ENCODE assay signal across 8 cellular contexts in genomic region chr1:19208710-19209438, GRCh38. TPM values are rescaled to one million over a fixed set of nuclear protein-coding genes. Genes with fewer than 3 reads are reported as not detected.
DNase-seq lines count a peak whose midpoint lies in the region; ATAC-seq, FAIRE-seq and TF ChIP-seq lines count a peak whose summit lies in the region.

No MANE protein-coding gene starts in this region.

- H3K4me1 Mint-ChIP-seq in GM23338 = peaks cover 18% of the 10 kb centered on the region

- H3K27me3 Mint-ChIP-seq in GM23338 (ENCODE audit: insufficient read depth, low read depth, poor library complexity) = peaks cover 7% of the 10 kb centered on the region

- peak overlapping the region; percentile 94 for H3K4me3 Mint-ChIP-seq in GM23338

- peaks cover 26% of the 10 kb centered on the region for H3K4me1 ChIP-seq in GM23338 (ENCODE audit: insufficient read depth)
- peaks cover 24% of the 10 kb centered on the region for H3K4me1 ChIP-seq in foreskin keratinocyte
- peaks cover 6 to 10% of the 10 kb centered on the region in 2 donors for H3K4me1 ChIP-seq in small intestine (ENCODE audit: control insufficient read depth in 2 of 2, insufficient read depth in 1 of 2, low read depth in 1 of 2, low read length in 1 of 2)

- no peaks in the 10 kb centered on the region for H3K27me3 ChIP-seq in GM23338 (ENCODE audit: insufficient read depth)
- no peaks in the 10 kb centered on the region for H3K27me3 ChIP-seq in foreskin keratinocyte
- no peaks in the 10 kb centered on the region for H3K27me3 ChIP-seq in small intestine (ENCODE audit: control insufficient read depth in 2 of 2, insufficient read depth in 2 of 2, low read length in 2 of 2)

- no peaks in the 10 kb centered on the region for H3K9me3 ChIP-seq in small intestine (ENCODE audit: control insufficient read depth, low read depth)

- H3F3A ChIP-seq in GM23338 (replicated peaks; ENCODE audit: low read depth) = peaks cover 11% of the 10 kb centered on the region

- peak overlapping the region; percentile 99 for H3K4me2 ChIP-seq in GM23338

- in situ Hi-C loops in KBM-7 (cut with MboI; ENCODE audit: low pct_unique_long_range_greater_than_20kb, low sequenced_read_pairs) = no loop called here

- H4K20me1 ChIP-seq in GM23338 (replicated peaks; ENCODE audit: insufficient read depth) = peaks cover 50% of the 10 kb centered on the region

- no peak overlapping the region for H2AFZ ChIP-seq in GM23338

- WGBS in small intestine, 3 donors = 16 to 18% (median 17%) methylated on average over 8 of the region's 8 CpGs

- H3K79me2 ChIP-seq in GM23338 (replicated peaks; ENCODE audit: insufficient read depth) = peaks cover 92% of the 10 kb centered on the region

- peak overlapping the region; percentile 99 for H3K27ac ChIP-seq in GM23338 (ENCODE audit: low read depth)
- peak overlapping the region; percentile 91 for H3K27ac ChIP-seq in VCaP
- H3K27ac ChIP-seq in foreskin keratinocyte = peak overlapping the region; percentile 71
- H3K27ac ChIP-seq in small intestine (ENCODE audit: low read depth in 1 of 2, low read length in 1 of 2) = peak overlapping the region in 1 of 2 donors; percentile 86

- no peak for DNase-seq in GM23338 (ENCODE audit: low spot score)
- peak; percentile 13 to 34 for DNase-seq in foreskin keratinocyte
- DNase-seq in small intestine = no peak
- DNase-seq in DMS 273 (lab: John Stamatoyannopoulos, UW; ENCODE audit: unreplicated experiment) = no peak
- DNase-seq in HuH-7 (ENCODE audit: low spot score) = no peak
- no peak for DNase-seq in KBM-7

- no peaks in the 10 kb centered on the region for H3K9me2 ChIP-seq in GM23338 (ENCODE audit: insufficient read depth)

- no peaks in the 10 kb centered on the region for H3K36me3 ChIP-seq in GM23338 (ENCODE audit: insufficient read depth)
- H3K36me3 ChIP-seq in small intestine (ENCODE audit: control insufficient read depth in 2 of 2, insufficient read depth in 2 of 2, low read length in 2 of 2) = peaks cover 0 to 1% of the 10 kb centered on the region in 2 donors

- H3K4me3 ChIP-seq in GM23338 (peak overlapping the region; percentile 98), small intestine (ENCODE audit: low read depth in 1 of 2, low read length in 2 of 2) (peak overlapping the region; percentile 17 to 96)

- H3K9me3 Mint-ChIP-seq in GM23338 = no peaks in the 10 kb centered on the region

- H3K36me3 Mint-ChIP-seq in GM23338 (ENCODE audit: low read depth) = peaks cover 3% of the 10 kb centered on the region

- no peak for FAIRE-seq in small intestine (lab: Jason Lieb, UNC)

- H3K27ac Mint-ChIP-seq in GM23338 = peak overlapping the region; percentile 98

- TF ChIP-seq CTCF in GM23338 (conservative IDR thresholded peaks at IDR 0.05; ENCODE audit: low read depth in 2 of 2) (no peak), VCaP (conservative IDR thresholded peaks at IDR 0.05) (no peak), foreskin keratinocyte (conservative IDR thresholded peaks at IDR 0.05) (no peak)

- ATAC-seq in GM23338 (no peak), foreskin keratinocyte (no peak), GM18873 (IDR thresholded peaks at IDR 0.05; ENCODE audit: low FRiP score, unreplicated experiment) (no peak)

TF ChIP-seq in GM23338, 12 proteins besides CTCF, POLR2A, EP300 and RAD21 (continues in another document):
- TF ChIP-seq NANOG (IDR thresholded peaks at IDR 0.05; ENCODE audit: borderline replicate concordance) (no peak), EZH2phosphoT487 (IDR thresholded peaks at IDR 0.05; ENCODE audit: unreplicated experiment) (no peak), JUNB (IDR thresholded peaks at IDR 0.05; ENCODE audit: unreplicated experiment) (no peak), CREB1 (CRISPR knock-in tag; IDR thresholded peaks at IDR 0.05; ENCODE audit: low read depth) (no peak), ZNF331 (CRISPR knock-in tag; IDR thresholded peaks at IDR 0.05; ENCODE audit: low read depth) (no peak), ETS1 (IDR thresholded peaks at IDR 0.05) (no peak), POLR2AphosphoS5 (IDR thresholded peaks at IDR 0.05; ENCODE audit: low read depth) (no peak), ZNF114 (CRISPR knock-in tag; IDR thresholded peaks at IDR 0.05) (no peak), ZNF462 (CRISPR knock-in tag; IDR thresholded peaks at IDR 0.05) (no peak)

RNA-seq across cellular contexts. Expression of gene UBR4, which starts 1.2 kb away (rescaled TPM):
- total RNA-seq in GM23338 (2014; rRNA removed; shearing (Covaris generic)) = 196 and 230 TPM in 2 replicates
- polyA plus RNA-seq in GM23338 (2016; fragmentation: Nextera tagmentation; extraction: Ambion mirVana) = 111 TPM in 2 replicates
- total RNA-seq in foreskin keratinocyte = 71.4 and 74.0 TPM in 2 replicates
- 46.3 and 49.1 TPM in 2 replicates for polyA plus RNA-seq in foreskin keratinocyte
- polyA plus RNA-seq in small intestine = 100 to 1,000 TPM in 2 of 3 donors, 10 to 100 TPM in 1; 85.9 to 275 (median 179) TPM

RNA-seq across cellular contexts. Expression of gene EMC1, which starts 42.5 kb away (rescaled TPM):
- 52.2 and 53.0 TPM in 2 replicates for total RNA-seq in GM23338 (2014; rRNA removed; shearing (Covaris generic))
- polyA plus RNA-seq in GM23338 (2016; fragmentation: Nextera tagmentation; extraction: Ambion mirVana) (17.6 and 18.4 TPM in 2 replicates), foreskin keratinocyte (28.8 and 31.1 TPM in 2 replicates), small intestine (10 to 100 TPM in 1 of 3 donors, 1 to 10 TPM in 2; 4.2 to 15.1 (median 10.0) TPM)
- total RNA-seq in foreskin keratinocyte = 59.6 TPM in 2 replicates

RNA-seq across cellular contexts. Expression of gene MRTO4, which starts 42.7 kb away (rescaled TPM):
- 47.1 and 54.2 TPM in 2 replicates for total RNA-seq in GM23338 (2014; rRNA removed; shearing (Covaris generic))
- polyA plus RNA-seq in GM23338 (2016; fragmentation: Nextera tagmentation; extraction: Ambion mirVana) = 77.3 and 88.5 TPM in 2 replicates
- 64.0 and 78.4 TPM in 2 replicates for total RNA-seq in foreskin keratinocyte
- polyA plus RNA-seq in foreskin keratinocyte = 78.4 and 89.5 TPM in 2 replicates
- 10 to 100 TPM in 2 of 3 donors, 1 to 10 TPM in 1; 7.6 to 40.3 (median 11.3) TPM for polyA plus RNA-seq in small intestine

Comparison
In these comparisons a context has a peak if more than half of its experiments do, and no peak if none do; other contexts are left out.
1. DNase-seq: peak in foreskin keratinocyte (2 of 2); none in GM23338 (single experiment), small intestine (single experiment), DMS 273 (single experiment), HuH-7 (single experiment) and KBM-7 (single experiment).